9 cellular contexts compared by ENCODE assay signal in genomic region chr22:38336699-38337098, GRCh38. TPM values are rescaled to one million over a fixed set of nuclear protein-coding genes. Genes with fewer than 3 reads are reported as not detected.
DNase-seq lines count a peak whose midpoint lies in the region; ATAC-seq, FAIRE-seq and TF ChIP-seq lines count a peak whose summit lies in the region.
"Had no signal": no experiment of that assay in that cellular context is flagged by ENCODE, and none has a peak within 500 bp of the region (broad histone marks: within the 10 kb centered on the region; RNA-seq: fewer than 3 reads in every experiment).

No MANE protein-coding gene starts in this region.

- H3K27me3 ChIP-seq in HAP-1 (ENCODE audit: low read depth): no peaks in the 10 kb centered on the region
- peaks cover 4 to 11% of the 10 kb centered on the region in 2 donors for H3K27me3 ChIP-seq in left lung
- H3K27me3 ChIP-seq in SJCRH30: no peaks in the 10 kb centered on the region
- H3K27me3 ChIP-seq: cardiac muscle cell had no signal

- POLR2A ChIA-PET in A549 (lab: Yijun Ruan, JAX): no interaction called here

- WGBS in A549 (ENCODE audit: missing lambda C conversion rate): 78% methylated on average over 9 of the region's 9 CpGs

- no peak for TF ChIP-seq RAD21 in A549 (conservative IDR thresholded peaks at IDR 0.05 in 1 of 2, IDR thresholded peaks at IDR 0.05 in 1 of 2)

- TF ChIP-seq CTCF in A549 (IDR thresholded peaks at IDR 0.05) (no peak), astrocyte of the cerebellum (IDR thresholded peaks at IDR 0.05; ENCODE audit: low read depth, low read length, missing control alignments) (no peak), left lung (IDR thresholded peaks at IDR 0.05) (no peak)

- peak overlapping the region; percentile 89 for H3K4me2 ChIP-seq in A549

- CTCF ChIA-PET in A549 (lab: Yijun Ruan, JAX): interaction anchor here (1.3 kb wide), 1 partner anchor 16 kb away, joined by 4 read pairs; no protein-coding TSS in a partner anchor

- H3K27ac ChIP-seq in A549 (peak overlapping the region in 1 of 2 experiments; percentile 83; a peak in 2 of 6 replicates), left lung (no peak overlapping the region), SJCRH30 (no peak overlapping the region)
- H3K27ac ChIP-seq: cardiac muscle cell had no signal

- no peaks in the 10 kb centered on the region for H3K9me3 ChIP-seq in A549
- H3K9me3 ChIP-seq in HAP-1: no peaks in the 10 kb centered on the region
- H3K9me3 ChIP-seq in left lung: no peaks in the 10 kb centered on the region
- no peaks in the 10 kb centered on the region for H3K9me3 ChIP-seq in SJCRH30 (replicated peaks)

- DNase-seq in A549 (ENCODE audit: low read depth in 1 of 2, low spot score in 1 of 2): no peak
- DNase-seq in HAP-1 (ENCODE audit: low spot score in 2 of 2): no peak
- no peak for DNase-seq in astrocyte of the cerebellum (ENCODE audit: low read depth)
- no peak for DNase-seq in left lung
- DNase-seq in GM12891 (ENCODE audit: insufficient read length, low spot score): no peak
- no peak for DNase-seq in A172 (ENCODE audit: low spot score)
- no peak for DNase-seq in NCI-H510A (lab: John Stamatoyannopoulos, UW)
- no peak for DNase-seq in SJCRH30

- TF ChIP-seq EP300 in A549 (IDR thresholded peaks at IDR 0.05): no peak

- in situ Hi-C loops in HAP-1 (cut with MboI; ENCODE audit: low sequenced_read_pairs): no loop called here
- in situ Hi-C loops in astrocyte of the cerebellum (cut with HindIII; ENCODE audit: low sequenced_read_pairs): no loop called here

- H3K4me1 ChIP-seq in A549 (no peaks in the 10 kb centered on the region), HAP-1 (no peaks in the 10 kb centered on the region; the same call in 1 of the 2 replicates), left lung (peaks cover 2 to 22% of the 10 kb centered on the region in 2 donors), SJCRH30 (no peaks in the 10 kb centered on the region)

- H3K4me3 ChIP-seq in A549 (peak overlapping the region; percentile 61), HAP-1 (peak overlapping the region; percentile 29), astrocyte of the cerebellum (ENCODE audit: low read depth, low read length) (peak overlapping the region; percentile 46), left lung (peak overlapping the region in 1 of 2 donors; percentile 46), SJCRH30 (no peak overlapping the region; the same call in 1 of the 2 replicates)

- no peaks in the 10 kb centered on the region for H3K36me3 ChIP-seq in HAP-1 (replicated peaks)
- no peaks in the 10 kb centered on the region for H3K36me3 ChIP-seq in left lung
- H3K36me3 ChIP-seq in SJCRH30: no peaks in the 10 kb centered on the region
- H3K36me3 ChIP-seq: cardiac muscle cell had no signal

- intact Hi-C loops in left lung (cut with DNase I): no loop called here

- TF ChIP-seq POLR2A in A549 (IDR thresholded peaks at IDR 0.05; ENCODE audit: low read length) (no peak), GM12891 (IDR thresholded peaks at IDR 0.05; ENCODE audit: low read depth, low read length) (no peak)

- no peak for FAIRE-seq in A549 (lab: Jason Lieb, UNC)
- no peak for FAIRE-seq in GM12891 (lab: Jason Lieb, UNC)

- ATAC-seq in A549 (0 out of 6 replicates have a peak, but pooled peaks of 1 of the 2 experiments have one; percentile 9), left lung (peak; percentile 19)

TF ChIP-seq in A549, 52 proteins besides CTCF, POLR2A, EP300 and RAD21:
- no peak for TF ChIP-seq JUNB (IDR thresholded peaks at IDR 0.05)
- TF ChIP-seq NFE2L2 (conservative IDR thresholded peaks at IDR 0.05; ENCODE audit: low read length): no peak
- TF ChIP-seq GATA3 (IDR thresholded peaks at IDR 0.05; ENCODE audit: borderline replicate concordance): no peak
- no peak for TF ChIP-seq FOXS1 (CRISPR knock-in tag; IDR thresholded peaks at IDR 0.05)
- TF ChIP-seq BHLHE40 (IDR thresholded peaks at IDR 0.05; ENCODE audit: low read depth, low read length): no peak
- TF ChIP-seq USF2 (IDR thresholded peaks at IDR 0.05): no peak
- no peak for TF ChIP-seq HDAC2 (IDR thresholded peaks at IDR 0.05)
- TF ChIP-seq MAZ (IDR thresholded peaks at IDR 0.05; ENCODE audit: borderline replicate concordance, low read depth, low read length): no peak
- no peak for TF ChIP-seq ESRRA (IDR thresholded peaks at IDR 0.05; ENCODE audit: borderline replicate concordance, low read length)
- TF ChIP-seq KDM5A (IDR thresholded peaks at IDR 0.05): no peak

TF ChIP-seq in GM12891, 5 proteins besides CTCF, POLR2A, EP300 and RAD21:
- no peak for TF ChIP-seq PAX5 (IDR thresholded peaks at IDR 0.05; ENCODE audit: insufficient read depth, low read length, severe bottlenecking)
- TF ChIP-seq SPI1 (IDR thresholded peaks at IDR 0.05; ENCODE audit: low read depth, low read length): no peak
- TF ChIP-seq POU2F2 (IDR thresholded peaks at IDR 0.05; ENCODE audit: low read depth, low read length): no peak
- no peak for TF ChIP-seq TAF1 (IDR thresholded peaks at IDR 0.05; ENCODE audit: low read depth, low read length)
- TF ChIP-seq POLR2AphosphoS5 (IDR thresholded peaks at IDR 0.05; ENCODE audit: low read depth, low read length): no peak

RNA-seq across cellular contexts. Expression of gene CSNK1E, which starts 19.5 kb away (rescaled TPM):
- 58.3 and 60.9 TPM in 2 replicates for polyA plus RNA-seq in A549 (2011; rRNA removed)
- polyA plus RNA-seq in A549 (2012; cell fraction: cytosol; rRNA removed): 123 and 153 TPM in 2 replicates
- 172 and 199 TPM in 2 replicates for polyA plus RNA-seq in A549 (2012; cell fraction: nucleus; rRNA removed)
- 57.1 to 63.3 TPM (median 59.3 TPM) in 3 replicates for polyA plus RNA-seq in A549 (2017; fragmentation: RNase III; extraction: RNeasy Plus Mini Kit Qiagen cat#74134 plus additional on column Dnase treatment)
- polyA minus RNA-seq in A549 (2011; rRNA and poly(A)+ RNA removed): 85.9 and 117 TPM in 2 replicates
- total RNA-seq in left lung: 100 to 1,000 TPM in 1 of 2 donors, 10 to 100 TPM in 1; 95.3 to 123 TPM
- 37.4 TPM for polyA plus RNA-seq in GM12891 (2012; ENCODE audit: low read depth, missing spikeins)
- total RNA-seq in A172 (2014; rRNA removed; shearing (Covaris generic)): 61.3 and 67.5 TPM in 2 replicates
- total RNA-seq in SJCRH30 (2014; rRNA removed; shearing (Covaris generic)): 142 and 143 TPM in 2 replicates
